Comparison of ENCODE assay signal across 40 cellular contexts in genomic region chr13:104034891-104035290, GRCh38.
"Had no signal": no experiment of that assay in that cellular context is flagged by ENCODE, and none has a peak within 500 bp of the region (broad histone marks: within the 10 kb centered on the region; RNA-seq: fewer than 3 reads in every experiment).

No MANE protein-coding gene starts in this region.

- H3K9me3 ChIP-seq: adrenal gland, body of pancreas, breast epithelium had no signal

- H3K4me1 Mint-ChIP-seq: activated B cell treated with CpG ODN at 0.5 μM for 24 hours; activated CD4-positive, alpha-beta T cell treated with anti-CD3 and anti-CD28 coated beads, Interleukin-2, amount 10 ng/mL, durations not matched to agents 24 days and 14 days; activated naive CD8-positive, alpha-beta T cell treated with anti-CD3 and anti-CD28 coated beads for 36 hours; activated T-helper 17 cell treated with anti-CD3 and anti-CD28 coated beads, Interleukin-2, amount 50 U/mL, for 72 hours; central memory CD8-positive, alpha-beta T cell had no signal

- DNase-seq: activated B cell treated with CpG ODN at 0.5 μM for 24 hours; activated CD4-positive, alpha-beta memory T cell treated with anti-CD3 and anti-CD28 coated beads for 36 hours; activated CD4-positive, alpha-beta T cell treated with anti-CD3 and anti-CD28 coated beads for 4 hours; activated CD4-positive, alpha-beta T cell treated with anti-CD3 and anti-CD28 coated beads, Interleukin-2, amount 10 ng/mL, durations not matched to agents 24 days and 14 days; activated CD4-positive, alpha-beta T cell treated with anti-CD3 and anti-CD28 coated beads, Interleukin-2, amount 50 U/mL, for 1 hour; activated CD4-positive, alpha-beta T cell treated with anti-CD3 and anti-CD28 coated beads, Interleukin-2, amount 50 U/mL, for 4 hours; activated CD4-positive, CD25-positive, alpha-beta regulatory T cell treated with anti-CD3 and anti-CD28 coated beads, Interleukin-2, amount 50 U/mL, for 72 hours; activated CD8-positive, alpha-beta memory T cell treated with anti-CD3 and anti-CD28 coated beads, Interleukin-2, amount 50 U/mL, for 4 hours; activated CD8-positive, alpha-beta T cell treated with anti-CD3 and anti-CD28 coated beads for 36 hours; activated effector memory CD4-positive, alpha-beta T cell treated with anti-CD3 and anti-CD28 coated beads, Interleukin-2, amount 50 U/mL, for 16 hours; activated gamma-delta T cell treated with Interleukin-2 at 50 U/mL for 16 hours; activated naive CD4-positive, alpha-beta T cell; activated naive CD4-positive, alpha-beta T cell treated with anti-CD3 and anti-CD28 coated beads for 36 hours; activated naive CD4-positive, alpha-beta T cell treated with anti-CD3 and anti-CD28 coated beads, Interleukin-2, amount 50 U/mL, for 16 hours; activated naive CD8-positive, alpha-beta T cell treated with anti-CD3 and anti-CD28 coated beads for 36 hours; activated T-cell treated with anti-CD3 and anti-CD28 coated beads for 4 hours; activated T-cell treated with anti-CD3 and anti-CD28 coated beads, Interleukin-2, amount 50 U/mL, for 1 hour; activated T-cell treated with anti-CD3 and anti-CD28 coated beads, Interleukin-2, amount 50 U/mL, for 4 hours; activated T-cell treated with anti-CD3 and anti-CD28 coated beads, Interleukin-2, amount 50 U/mL, for 72 hours; adrenal gland; amniotic stem cell; aorta; body of pancreas; brain microvascular endothelial cell; caudate nucleus; cerebellar nuclear complex; T-helper 1 cell; T-helper 2 cell; T-helper 9 cell had no signal

- H3K4me3 Mint-ChIP-seq: activated B cell treated with CpG ODN at 0.5 μM for 24 hours; activated CD4-positive, alpha-beta memory T cell treated with anti-CD3 and anti-CD28 coated beads for 36 hours; activated CD4-positive, alpha-beta T cell treated with anti-CD3 and anti-CD28 coated beads, Interleukin-2, amount 10 ng/mL, durations not matched to agents 24 days and 14 days; activated CD8-positive, alpha-beta T cell treated with anti-CD3 and anti-CD28 coated beads for 36 hours; activated naive CD4-positive, alpha-beta T cell treated with anti-CD3 and anti-CD28 coated beads for 36 hours; activated naive CD8-positive, alpha-beta T cell treated with anti-CD3 and anti-CD28 coated beads for 36 hours; activated T-cell treated with anti-CD3 and anti-CD28 coated beads, Interleukin-2, amount 50 U/mL, for 4 hours; activated T-cell treated with anti-CD3 and anti-CD28 coated beads, Interleukin-2, amount 50 U/mL, for 72 hours; activated T-helper 1 cell treated with anti-CD3 and anti-CD28 coated beads, Interleukin-12 subunit alpha, Interleukin-12 subunit beta, Interleukin-2, Interleukin-4 antibody, amounts not matched to agents 30 ng/mL and 10 ng/mL and 1 ng/mL, durations not matched to agents 14 hours and 24 hours and 36 hours; activated T-helper 17 cell treated with anti-CD3 and anti-CD28 coated beads, Interleukin-2, amount 50 U/mL, for 72 hours; central memory CD8-positive, alpha-beta T cell; T-helper 1 cell treated with Interleukin-12 subunit alpha and Interleukin-12 subunit beta and Interleukin-4 antibody, amounts not matched to agents 30 μg/mL and 1 μg/mL, for 36 hours; T-helper 2 cell treated with Interferon-gamma antibody and Interleukin-4, amounts not matched to agents 5 μg/mL and 100 μg/mL, for 36 hours had no signal

- ATAC-seq: activated CD8-positive, alpha-beta T cell treated with anti-CD3 and anti-CD28 coated beads for 36 hours; activated naive CD4-positive, alpha-beta T cell treated with anti-CD3 and anti-CD28 coated beads, Interleukin-2, amount 50 U/mL, for 72 hours; activated T-cell treated with anti-CD3 and anti-CD28 coated beads, Interleukin-2, amount 50 U/mL, for 4 hours; activated T-cell treated with anti-CD3 and anti-CD28 coated beads, Interleukin-2, amount 50 U/mL, for 72 hours; activated T-helper 17 cell treated with anti-CD3 and anti-CD28 coated beads, Interleukin-2, amount 50 U/mL, for 72 hours; body of pancreas had no signal

- H3K9me3 Mint-ChIP-seq: activated CD8-positive, alpha-beta T cell treated with anti-CD3 and anti-CD28 coated beads for 36 hours; activated T-helper 1 cell treated with anti-CD3 and anti-CD28 coated beads, Interleukin-12 subunit alpha, Interleukin-12 subunit beta, Interleukin-2, Interleukin-4 antibody, amounts not matched to agents 30 ng/mL and 10 ng/mL and 1 ng/mL, durations not matched to agents 14 hours and 24 hours and 36 hours had no signal

- H3K27me3 Mint-ChIP-seq: activated B cell treated with CpG ODN at 0.5 μM for 24 hours; activated CD4-positive, alpha-beta memory T cell treated with anti-CD3 and anti-CD28 coated beads for 36 hours; activated CD4-positive, alpha-beta T cell treated with anti-CD3 and anti-CD28 coated beads, Interleukin-2, amount 10 ng/mL, durations not matched to agents 24 days and 14 days; activated CD8-positive, alpha-beta T cell treated with anti-CD3 and anti-CD28 coated beads for 36 hours; activated naive CD8-positive, alpha-beta T cell treated with anti-CD3 and anti-CD28 coated beads for 36 hours; activated T-helper 17 cell treated with anti-CD3 and anti-CD28 coated beads, Interleukin-2, amount 50 U/mL, for 72 hours; central memory CD8-positive, alpha-beta T cell had no signal

- H3K4me3 ChIP-seq: adrenal gland, body of pancreas, breast epithelium, cardiac muscle cell had no signal

- H3K27ac ChIP-seq: adrenal gland, body of pancreas, brain microvascular endothelial cell, breast epithelium, cardiac muscle cell, VCaP had no signal

- H3K27me3 ChIP-seq: adrenal gland, body of pancreas, brain microvascular endothelial cell, breast epithelium, cardiac muscle cell had no signal

- H3K36me3 ChIP-seq: adrenal gland, brain microvascular endothelial cell, breast epithelium, cardiac muscle cell had no signal

- H3K4me1 ChIP-seq: adrenal gland, body of pancreas, breast epithelium had no signal

- H3K36me3 Mint-ChIP-seq: activated CD4-positive, alpha-beta memory T cell treated with anti-CD3 and anti-CD28 coated beads for 36 hours; activated naive CD4-positive, alpha-beta T cell treated with anti-CD3 and anti-CD28 coated beads, Interleukin-2, amount 50 U/mL, for 72 hours; activated naive CD8-positive, alpha-beta T cell treated with anti-CD3 and anti-CD28 coated beads for 36 hours had no signal

- H3K27ac Mint-ChIP-seq: activated B cell treated with CpG ODN at 0.5 μM for 24 hours; activated CD4-positive, alpha-beta memory T cell treated with anti-CD3 and anti-CD28 coated beads for 36 hours; activated CD4-positive, alpha-beta T cell treated with anti-CD3 and anti-CD28 coated beads, Interleukin-2, amount 10 ng/mL, durations not matched to agents 24 days and 14 days; activated CD8-positive, alpha-beta T cell treated with anti-CD3 and anti-CD28 coated beads for 36 hours; activated naive CD4-positive, alpha-beta T cell treated with anti-CD3 and anti-CD28 coated beads for 36 hours; activated naive CD4-positive, alpha-beta T cell treated with anti-CD3 and anti-CD28 coated beads, Interleukin-2, amount 50 U/mL, for 72 hours; activated naive CD8-positive, alpha-beta T cell treated with anti-CD3 and anti-CD28 coated beads for 36 hours; activated T-cell treated with anti-CD3 and anti-CD28 coated beads, Interleukin-2, amount 50 U/mL, for 72 hours; activated T-helper 1 cell treated with anti-CD3 and anti-CD28 coated beads, Interleukin-12 subunit alpha, Interleukin-12 subunit beta, Interleukin-2, Interleukin-4 antibody, amounts not matched to agents 30 ng/mL and 10 ng/mL and 1 ng/mL, durations not matched to agents 14 hours and 24 hours and 36 hours; activated T-helper 17 cell treated with anti-CD3 and anti-CD28 coated beads, Interleukin-2, amount 50 U/mL, for 72 hours; T-helper 1 cell treated with Interleukin-12 subunit alpha and Interleukin-12 subunit beta and Interleukin-4 antibody, amounts not matched to agents 30 μg/mL and 1 μg/mL, for 36 hours; T-helper 2 cell treated with Interferon-gamma antibody and Interleukin-4, amounts not matched to agents 5 μg/mL and 100 μg/mL, for 36 hours had no signal

- FAIRE-seq: astrocyte, TTC549 had no signal
